In genomic region chr2:56626927-56627326, GRCh38 we compare ENCODE assay signal across 10 cellular contexts.
"Had no signal": no experiment of that assay in that cellular context is flagged by ENCODE, and none has a peak within 500 bp of the region (broad histone marks: within the 10 kb centered on the region; RNA-seq: fewer than 3 reads in every experiment).

No MANE protein-coding gene starts in this region.

- FAIRE-seq: H1, H54 had no signal

- H3K4me3 ChIP-seq: GM23338 had no signal

- H3K36me3 Mint-ChIP-seq: IgD-negative memory B cell had no signal

- H2AFZ ChIP-seq: GM23338 had no signal

- H3K27me3 Mint-ChIP-seq: IgD-negative memory B cell had no signal

- H3K4me1 Mint-ChIP-seq: GM23338, H9, IgD-negative memory B cell had no signal

- H3K4me3 Mint-ChIP-seq: GM23338, H9, IgD-negative memory B cell had no signal

- H3K27ac Mint-ChIP-seq: GM23338, H9, IgD-negative memory B cell had no signal

- ATAC-seq: GM23338 had no signal

- H3K9ac ChIP-seq: KMS-11 had no signal

- H3K4me2 ChIP-seq: GM23338, KMS-11 had no signal

- DNase-seq: H9, HCEC 1CT, Karpas-422, KBM-7 had no signal

- H3K27ac ChIP-seq: HL-60, KMS-11 had no signal
